In genomic region chr2:212428685-212429480, GRCh38 we compare ENCODE assay signal across 17 cellular contexts.
DNase-seq lines count a peak whose midpoint lies in the region; ATAC-seq and TF ChIP-seq lines count a peak whose summit lies in the region.
"Had no signal": no experiment of that assay in that cellular context is flagged by ENCODE, and none has a peak within 500 bp of the region (broad histone marks: within the 10 kb centered on the region; RNA-seq: fewer than 3 reads in every experiment).

No MANE protein-coding gene starts in this region.

- TF ChIP-seq CTCF in cardiac muscle cell (IDR thresholded peaks at IDR 0.05; ENCODE audit: low read depth, low read length) (no peak), testis (IDR thresholded peaks at IDR 0.05) (no peak), tibial artery (IDR thresholded peaks at IDR 0.05) (no peak)

- no peak for DNase-seq in cardiac muscle cell (ENCODE audit: low read depth in 1 of 2, low spot score in 1 of 2)
- no peak for DNase-seq in Right ventricle myocardium inferior (ENCODE audit: missing footprints)
- peak; percentile 8 for DNase-seq in cerebellum (ENCODE audit: low spot score)
- DNase-seq in testis = peak; percentile 51
- no peak for DNase-seq in tibial artery
- DNase-seq in left colon = no peak
- no peak for DNase-seq in HT-29 (ENCODE audit: low spot score)
- DNase-seq: activated B cell treated with CpG ODN at 0.5 μM for 24 hours; activated naive CD8-positive, alpha-beta T cell treated with anti-CD3 and anti-CD28 coated beads for 36 hours; NCI-H2029 treated with DMSO at 0.1 percent for 48 hours; NCI-H446 treated with DMSO at 0.1 percent for 48 hours; psoas muscle; SHP77 treated with DMSO at 0.1 percent for 48 hours; stimulated activated CD4-positive, alpha-beta T cell treated with anti-CD3 and anti-CD28 coated beads, Interleukin-12 subunit alpha, Interleukin-12 subunit beta, amount 100 ng/mL, for 4 hours; transverse colon had no signal

- WGBS in testis, 2 donors = 34 to 67% methylated on average over 1 of the region's 1 CpG

- no peaks in the 10 kb centered on the region for H3K36me3 ChIP-seq in cardiac muscle cell
- H3K36me3 ChIP-seq in testis (ENCODE audit: low read depth, missing control alignments) = no peaks in the 10 kb centered on the region
- H3K36me3 ChIP-seq in tibial artery = no peaks in the 10 kb centered on the region
- H3K36me3 ChIP-seq: transverse colon had no signal

- peaks cover 10% of the 10 kb centered on the region for H3K4me1 ChIP-seq in cardiac muscle cell (ENCODE audit: low read depth)
- no peaks in the 10 kb centered on the region for H3K4me1 ChIP-seq in testis
- peaks cover 0 to 9% (median 4%) of the 10 kb centered on the region in 4 donors for H3K4me1 ChIP-seq in tibial artery
- H3K4me1 ChIP-seq: psoas muscle, transverse colon had no signal

- intact Hi-C loops in Right ventricle myocardium inferior (cut with DNase I) = no loop called here
- intact Hi-C loops in testis (cut with DNase I; ENCODE audit: low total_unique reads) = no loop called here
- intact Hi-C loops in tibial artery (cut with DNase I; ENCODE audit: low total_unique reads) = no loop called here
- intact Hi-C loops in left colon (cut with DNase I, micrococcal nuclease) = no loop called here

- H3K27ac ChIP-seq in cardiac muscle cell (peak overlapping the region; percentile 77), layer of hippocampus (ENCODE audit: low read depth, low read length) (peak overlapping the region; percentile 47), testis (peak overlapping the region; percentile 39 to 50), tibial artery (no peak overlapping the region)
- H3K27ac ChIP-seq: psoas muscle, transverse colon had no signal

- TF ChIP-seq POLR2A in testis (IDR thresholded peaks at IDR 0.05) = no peak

- H3K4me3 ChIP-seq in cardiac muscle cell = no peak overlapping the region
- no peak overlapping the region for H3K4me3 ChIP-seq in testis
- H3K4me3 ChIP-seq in tibial artery = no peak overlapping the region
- H3K4me3 ChIP-seq: psoas muscle, transverse colon had no signal

- no peaks in the 10 kb centered on the region for H3K27me3 ChIP-seq in cardiac muscle cell
- no peaks in the 10 kb centered on the region for H3K27me3 ChIP-seq in layer of hippocampus (ENCODE audit: control insufficient read depth, insufficient read depth, low read length)
- H3K27me3 ChIP-seq in testis = no peaks in the 10 kb centered on the region
- H3K27me3 ChIP-seq in tibial artery = no peaks in the 10 kb centered on the region
- H3K27me3 ChIP-seq: transverse colon had no signal

- H3K9me3 ChIP-seq in cardiac muscle cell (ENCODE audit: low read depth) = no peaks in the 10 kb centered on the region
- no peaks in the 10 kb centered on the region for H3K9me3 ChIP-seq in testis
- H3K9me3 ChIP-seq in tibial artery = no peaks in the 10 kb centered on the region
- H3K9me3 ChIP-seq: transverse colon had no signal

- ATAC-seq in Right ventricle myocardium inferior (no peak), left colon (no peak)
- ATAC-seq: esophagus mucosa, psoas muscle had no signal

Comparison
In these comparisons a context has a peak if more than half of its experiments do, and no peak if none do; other contexts are left out.
1. DNase-seq: peak in cerebellum (single experiment) and testis (single experiment); none in cardiac muscle cell (0 of 2), Right ventricle myocardium inferior (single experiment), tibial artery (0 of 2), left colon (0 of 2) and HT-29 (single experiment).
2. H3K27ac ChIP-seq: peak in cardiac muscle cell (single experiment), layer of hippocampus (single experiment) and testis (2 of 2); none in tibial artery (0 of 2).